ENCODE assay signal across 1 cellular context in the genomic region with DNA sequence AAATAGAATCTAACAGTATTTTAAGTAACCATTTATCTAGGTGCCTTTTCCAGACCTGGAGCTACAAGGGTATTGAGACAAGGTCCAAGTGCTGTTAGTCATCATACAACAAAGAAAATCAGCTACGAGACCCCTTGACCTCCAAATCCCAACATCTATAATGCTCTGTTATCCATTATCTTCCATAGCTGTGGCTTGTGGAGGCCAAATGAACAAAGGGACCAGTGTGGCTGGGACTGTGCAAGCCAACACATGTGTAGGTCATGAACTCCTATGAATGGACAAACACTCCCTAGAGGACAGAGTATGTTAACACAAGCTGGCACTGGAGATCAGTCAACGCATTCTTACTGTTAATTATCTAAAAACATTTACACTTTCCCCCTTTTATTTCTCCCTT.
TF ChIP-seq lines count a peak whose summit lies in the region.

No MANE protein-coding gene starts in this region.

TF ChIP-seq in HepG2, 621 proteins besides CTCF, POLR2A, EP300 and RAD21 (continued from another document and continues in another):
- TF ChIP-seq FOXA3 (CRISPR knock-in tag; IDR thresholded peaks at IDR 0.05) (no peak), NFE2L2 (IDR thresholded peaks at IDR 0.05; ENCODE audit: low read length) (no peak), ZBTB10 (CRISPR knock-in tag; IDR thresholded peaks at IDR 0.05; ENCODE audit: borderline replicate concordance) (no peak), GTF2F1 (IDR thresholded peaks at IDR 0.05; ENCODE audit: low read length) (no peak), POLR2AphosphoS2 (IDR thresholded peaks at IDR 0.05; ENCODE audit: low read depth, low read length) (no peak), SKIL (CRISPR knock-in tag; IDR thresholded peaks at IDR 0.05; ENCODE audit: borderline replicate concordance) (no peak), ZNF776 (CRISPR knock-in tag; IDR thresholded peaks at IDR 0.05) (no peak), SMC3 (IDR thresholded peaks at IDR 0.05; ENCODE audit: low read length) (no peak), MTF1 (CRISPR knock-in tag; IDR thresholded peaks at IDR 0.05) (no peak), HOXA7 (CRISPR knock-in tag; IDR thresholded peaks at IDR 0.05) (no peak), HCFC1 (IDR thresholded peaks at IDR 0.05; ENCODE audit: low read depth, low read length) (no peak), KLF16 (CRISPR knock-in tag; IDR thresholded peaks at IDR 0.05) (no peak), CREM (IDR thresholded peaks at IDR 0.05) (peak; percentile 45; the same call in 1 of the 2 replicates), CREM (CRISPR knock-in tag; IDR thresholded peaks at IDR 0.05) (no peak), FOXJ3 (CRISPR knock-in tag; IDR thresholded peaks at IDR 0.05; ENCODE audit: borderline replicate concordance) (no peak), ZBTB7A (CRISPR knock-in tag; IDR thresholded peaks at IDR 0.05) (no peak), YEATS4 (CRISPR knock-in tag; IDR thresholded peaks at IDR 0.05; ENCODE audit: borderline replicate concordance) (no peak), ZBTB2 (CRISPR knock-in tag; IDR thresholded peaks at IDR 0.05; ENCODE audit: low read depth) (no peak), SOX6 (IDR thresholded peaks at IDR 0.05) (no peak), SOX6 (CRISPR knock-in tag; IDR thresholded peaks at IDR 0.05) (peak; percentile 90), ZIK1 (CRISPR knock-in tag; IDR thresholded peaks at IDR 0.05; ENCODE audit: borderline replicate concordance, low read depth) (no peak), RXRB (CRISPR knock-in tag; IDR thresholded peaks at IDR 0.05; ENCODE audit: borderline replicate concordance) (peak; percentile 9; the same call in 1 of the 2 replicates), ZNF720 (CRISPR knock-in tag; IDR thresholded peaks at IDR 0.05) (no peak), ZGPAT (CRISPR knock-in tag; IDR thresholded peaks at IDR 0.05) (no peak), KDM5B (CRISPR knock-in tag; IDR thresholded peaks at IDR 0.05; ENCODE audit: borderline replicate concordance) (no peak), RXRA (CRISPR knock-in tag; IDR thresholded peaks at IDR 0.05) (peak; percentile 60; the same call in 1 of the 2 replicates), HDAC1 (CRISPR knock-in tag; IDR thresholded peaks at IDR 0.05) (0 out of 2 replicates have a peak, but pooled peaks have one; percentile 29), ZNF121 (CRISPR knock-in tag; IDR thresholded peaks at IDR 0.05) (no peak; the same call in 1 of the 2 replicates), ZMYM2 (CRISPR knock-in tag; IDR thresholded peaks at IDR 0.05) (no peak), RAD51 (IDR thresholded peaks at IDR 0.05; ENCODE audit: borderline replicate concordance) (no peak)
- TF ChIP-seq, protein P1, sequence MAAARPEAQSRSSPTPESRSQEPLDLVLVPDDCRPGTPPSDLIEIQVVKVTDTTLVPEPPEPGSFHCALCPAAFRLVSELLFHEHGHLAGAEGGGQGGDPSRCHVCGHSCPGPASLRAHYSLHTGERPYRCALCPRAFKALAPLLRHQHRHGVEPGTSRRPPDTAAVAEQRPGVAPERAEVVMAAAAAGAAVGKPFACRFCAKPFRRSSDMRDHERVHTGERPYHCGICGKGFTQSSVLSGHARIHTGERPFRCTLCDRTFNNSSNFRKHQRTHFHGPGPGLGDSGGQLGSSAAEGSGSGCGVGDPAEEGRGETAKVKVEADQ (CRISPR knock-in tag; IDR thresholded peaks at IDR 0.05; ENCODE audit: borderline replicate concordance), result no peak
- TF ChIP-seq, protein P2, sequence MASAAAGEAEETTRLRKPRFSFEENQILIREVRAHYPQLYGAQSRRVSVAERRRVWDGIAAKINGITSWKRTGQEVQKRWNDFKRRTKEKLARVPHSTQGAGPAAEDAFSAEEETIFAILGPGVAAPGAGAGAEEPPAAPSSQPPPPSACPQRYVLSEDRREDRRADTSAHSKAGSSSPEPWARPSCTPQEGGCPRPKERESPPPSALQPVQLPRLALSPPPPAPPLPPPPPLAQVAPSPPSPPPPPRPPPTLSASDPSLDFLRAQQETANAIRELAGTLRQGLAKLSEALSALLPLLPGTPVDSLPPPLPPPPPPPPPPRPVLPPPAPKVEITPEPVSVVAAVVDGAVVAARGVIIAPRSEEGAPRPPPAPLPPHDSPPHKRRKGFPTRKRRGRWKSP (CRISPR knock-in tag; IDR thresholded peaks at IDR 0.05), result no peak
- TF ChIP-seq, protein P3, sequence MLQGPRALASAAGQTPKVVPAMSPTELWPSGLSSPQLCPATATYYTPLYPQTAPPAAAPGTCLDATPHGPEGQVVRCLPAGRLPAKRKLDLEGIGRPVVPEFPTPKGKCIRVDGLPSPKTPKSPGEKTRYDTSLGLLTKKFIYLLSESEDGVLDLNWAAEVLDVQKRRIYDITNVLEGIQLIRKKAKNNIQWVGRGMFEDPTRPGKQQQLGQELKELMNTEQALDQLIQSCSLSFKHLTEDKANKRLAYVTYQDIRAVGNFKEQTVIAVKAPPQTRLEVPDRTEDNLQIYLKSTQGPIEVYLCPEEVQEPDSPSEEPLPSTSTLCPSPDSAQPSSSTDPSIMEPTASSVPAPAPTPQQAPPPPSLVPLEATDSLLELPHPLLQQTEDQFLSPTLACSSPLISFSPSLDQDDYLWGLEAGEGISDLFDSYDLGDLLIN (CRISPR knock-in tag; IDR thresholded peaks at IDR 0.05; ENCODE audit: borderline replicate concordance), result no peak
- TF ChIP-seq, protein P4, sequence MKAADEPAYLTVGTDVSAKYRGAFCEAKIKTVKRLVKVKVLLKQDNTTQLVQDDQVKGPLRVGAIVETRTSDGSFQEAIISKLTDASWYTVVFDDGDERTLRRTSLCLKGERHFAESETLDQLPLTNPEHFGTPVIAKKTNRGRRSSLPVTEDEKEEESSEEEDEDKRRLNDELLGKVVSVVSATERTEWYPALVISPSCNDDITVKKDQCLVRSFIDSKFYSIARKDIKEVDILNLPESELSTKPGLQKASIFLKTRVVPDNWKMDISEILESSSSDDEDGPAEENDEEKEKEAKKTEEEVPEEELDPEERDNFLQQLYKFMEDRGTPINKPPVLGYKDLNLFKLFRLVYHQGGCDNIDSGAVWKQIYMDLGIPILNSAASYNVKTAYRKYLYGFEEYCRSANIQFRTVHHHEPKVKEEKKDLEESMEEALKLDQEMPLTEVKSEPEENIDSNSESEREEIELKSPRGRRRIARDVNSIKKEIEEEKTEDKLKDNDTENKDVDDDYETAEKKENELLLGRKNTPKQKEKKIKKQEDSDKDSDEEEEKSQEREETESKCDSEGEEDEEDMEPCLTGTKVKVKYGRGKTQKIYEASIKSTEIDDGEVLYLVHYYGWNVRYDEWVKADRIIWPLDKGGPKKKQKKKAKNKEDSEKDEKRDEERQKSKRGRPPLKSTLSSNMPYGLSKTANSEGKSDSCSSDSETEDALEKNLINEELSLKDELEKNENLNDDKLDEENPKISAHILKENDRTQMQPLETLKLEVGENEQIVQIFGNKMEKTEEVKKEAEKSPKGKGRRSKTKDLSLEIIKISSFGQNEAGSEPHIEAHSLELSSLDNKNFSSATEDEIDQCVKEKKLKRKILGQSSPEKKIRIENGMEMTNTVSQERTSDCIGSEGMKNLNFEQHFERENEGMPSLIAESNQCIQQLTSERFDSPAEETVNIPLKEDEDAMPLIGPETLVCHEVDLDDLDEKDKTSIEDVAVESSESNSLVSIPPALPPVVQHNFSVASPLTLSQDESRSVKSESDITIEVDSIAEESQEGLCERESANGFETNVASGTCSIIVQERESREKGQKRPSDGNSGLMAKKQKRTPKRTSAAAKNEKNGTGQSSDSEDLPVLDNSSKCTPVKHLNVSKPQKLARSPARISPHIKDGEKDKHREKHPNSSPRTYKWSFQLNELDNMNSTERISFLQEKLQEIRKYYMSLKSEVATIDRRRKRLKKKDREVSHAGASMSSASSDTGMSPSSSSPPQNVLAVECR (CRISPR knock-in tag; IDR thresholded peaks at IDR 0.05; ENCODE audit: borderline replicate concordance), result peak; percentile 24; the same call in 1 of the 2 replicates
- TF ChIP-seq, protein P5, sequence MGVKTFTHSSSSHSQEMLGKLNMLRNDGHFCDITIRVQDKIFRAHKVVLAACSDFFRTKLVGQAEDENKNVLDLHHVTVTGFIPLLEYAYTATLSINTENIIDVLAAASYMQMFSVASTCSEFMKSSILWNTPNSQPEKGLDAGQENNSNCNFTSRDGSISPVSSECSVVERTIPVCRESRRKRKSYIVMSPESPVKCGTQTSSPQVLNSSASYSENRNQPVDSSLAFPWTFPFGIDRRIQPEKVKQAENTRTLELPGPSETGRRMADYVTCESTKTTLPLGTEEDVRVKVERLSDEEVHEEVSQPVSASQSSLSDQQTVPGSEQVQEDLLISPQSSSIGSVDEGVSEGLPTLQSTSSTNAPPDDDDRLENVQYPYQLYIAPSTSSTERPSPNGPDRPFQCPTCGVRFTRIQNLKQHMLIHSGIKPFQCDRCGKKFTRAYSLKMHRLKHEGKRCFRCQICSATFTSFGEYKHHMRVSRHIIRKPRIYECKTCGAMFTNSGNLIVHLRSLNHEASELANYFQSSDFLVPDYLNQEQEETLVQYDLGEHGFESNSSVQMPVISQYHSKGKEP (CRISPR knock-in tag; IDR thresholded peaks at IDR 0.05), result no peak
- TF ChIP-seq, protein P6, sequence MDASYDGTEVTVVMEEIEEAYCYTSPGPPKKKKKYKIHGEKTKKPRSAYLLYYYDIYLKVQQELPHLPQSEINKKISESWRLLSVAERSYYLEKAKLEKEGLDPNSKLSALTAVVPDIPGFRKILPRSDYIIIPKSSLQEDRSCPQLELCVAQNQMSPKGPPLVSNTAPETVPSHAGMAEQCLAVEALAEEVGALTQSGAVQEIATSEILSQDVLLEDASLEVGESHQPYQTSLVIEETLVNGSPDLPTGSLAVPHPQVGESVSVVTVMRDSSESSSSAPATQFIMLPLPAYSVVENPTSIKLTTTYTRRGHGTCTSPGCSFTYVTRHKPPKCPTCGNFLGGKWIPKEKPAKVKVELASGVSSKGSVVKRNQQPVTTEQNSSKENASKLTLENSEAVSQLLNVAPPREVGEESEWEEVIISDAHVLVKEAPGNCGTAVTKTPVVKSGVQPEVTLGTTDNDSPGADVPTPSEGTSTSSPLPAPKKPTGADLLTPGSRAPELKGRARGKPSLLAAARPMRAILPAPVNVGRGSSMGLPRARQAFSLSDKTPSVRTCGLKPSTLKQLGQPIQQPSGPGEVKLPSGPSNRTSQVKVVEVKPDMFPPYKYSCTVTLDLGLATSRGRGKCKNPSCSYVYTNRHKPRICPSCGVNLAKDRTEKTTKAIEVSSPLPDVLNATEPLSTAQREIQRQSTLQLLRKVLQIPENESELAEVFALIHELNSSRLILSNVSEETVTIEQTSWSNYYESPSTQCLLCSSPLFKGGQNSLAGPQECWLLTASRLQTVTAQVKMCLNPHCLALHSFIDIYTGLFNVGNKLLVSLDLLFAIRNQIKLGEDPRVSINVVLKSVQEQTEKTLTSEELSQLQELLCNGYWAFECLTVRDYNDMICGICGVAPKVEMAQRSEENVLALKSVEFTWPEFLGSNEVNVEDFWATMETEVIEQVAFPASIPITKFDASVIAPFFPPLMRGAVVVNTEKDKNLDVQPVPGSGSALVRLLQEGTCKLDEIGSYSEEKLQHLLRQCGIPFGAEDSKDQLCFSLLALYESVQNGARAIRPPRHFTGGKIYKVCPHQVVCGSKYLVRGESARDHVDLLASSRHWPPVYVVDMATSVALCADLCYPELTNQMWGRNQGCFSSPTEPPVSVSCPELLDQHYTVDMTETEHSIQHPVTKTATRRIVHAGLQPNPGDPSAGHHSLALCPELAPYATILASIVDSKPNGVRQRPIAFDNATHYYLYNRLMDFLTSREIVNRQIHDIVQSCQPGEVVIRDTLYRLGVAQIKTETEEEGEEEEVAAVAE (CRISPR knock-in tag; IDR thresholded peaks at IDR 0.05; ENCODE audit: borderline replicate concordance), result no peak
